Comparison of ENCODE assay signal across 1 cellular context in genomic region chr11:10457901-10458300, GRCh38.
TF ChIP-seq lines count a peak whose summit lies in the region.

No MANE protein-coding gene starts in this region.

TF ChIP-seq in K562, 482 proteins besides CTCF, POLR2A, EP300 and RAD21 (continued from another document):
- TF ChIP-seq ZMIZ1 (IDR thresholded peaks at IDR 0.05; ENCODE audit: low read depth in 2 of 2, low read length in 2 of 2): no peak
- TF ChIP-seq ZNF318 (IDR thresholded peaks at IDR 0.05; ENCODE audit: borderline replicate concordance in 1 of 2, low read depth in 1 of 2): no peak
- no peak for TF ChIP-seq PYGO2 (tag; IDR thresholded peaks at IDR 0.05)
- no peak for TF ChIP-seq CBX1 (IDR thresholded peaks at IDR 0.05; ENCODE audit: low read depth)
- no peak for TF ChIP-seq NR3C1 (CRISPR knock-in tag; IDR thresholded peaks at IDR 0.05)
- no peak for TF ChIP-seq RBM22 (IDR thresholded peaks at IDR 0.05; ENCODE audit: low read depth, low read length, poor library complexity, severe bottlenecking)
- TF ChIP-seq ZFPM2 (CRISPR knock-in tag; IDR thresholded peaks at IDR 0.05): no peak
